Comparison of ENCODE assay signal across 18 cellular contexts in genomic region chr6:99894815-99895214, GRCh38.
DNase-seq lines count a peak whose midpoint lies in the region; ATAC-seq, FAIRE-seq and TF ChIP-seq lines count a peak whose summit lies in the region.
"Had no signal": no experiment of that assay in that cellular context is flagged by ENCODE, and none has a peak within 500 bp of the region (broad histone marks: within the 10 kb centered on the region; RNA-seq: fewer than 3 reads in every experiment).

No MANE protein-coding gene starts in this region.

- H3K23me2 ChIP-seq in H1 (ENCODE audit: low read depth, low read length) = no peaks in the 10 kb centered on the region

- H2AK5ac ChIP-seq in H1 (ENCODE audit: low read depth, low read length) = no peak overlapping the region

- no peak overlapping the region for H3K14ac ChIP-seq in H1 (ENCODE audit: insufficient read length)

- no peak overlapping the region for H2BK12ac ChIP-seq in H1 (ENCODE audit: low read depth, low read length)

- H3K4me2 ChIP-seq in DND-41 (ENCODE audit: insufficient read depth, low read length) (no peak overlapping the region), H1 (ENCODE audit: insufficient read depth in 1 of 2, low read depth in 2 of 2, low read length in 2 of 2) (no peak overlapping the region)
- H3K4me2 ChIP-seq: BLaER1 had no signal

- no peak overlapping the region for H2BK120ac ChIP-seq in H1 (replicated peaks; ENCODE audit: low read depth, low read length)

- TF ChIP-seq RAD21 in H1 (IDR thresholded peaks at IDR 0.05 in 1 of 2, conservative IDR thresholded peaks at IDR 0.05 in 1 of 2; ENCODE audit: low read depth in 2 of 2, low read length in 2 of 2) = no peak

- no peak for TF ChIP-seq EP300 in H1 (IDR thresholded peaks at IDR 0.05; ENCODE audit: borderline replicate concordance in 1 of 2, low read depth in 2 of 2, low read length in 2 of 2)

- no peak overlapping the region for H3K56ac ChIP-seq in H1 (replicated peaks; ENCODE audit: insufficient read length, low read depth, low read length)

- H3K4me1 Mint-ChIP-seq in effector memory CD8-positive, alpha-beta T cell (ENCODE audit: low read depth in 2 of 2) = no peaks in the 10 kb centered on the region
- no peaks in the 10 kb centered on the region for H3K4me1 Mint-ChIP-seq in T-cell
- H3K4me1 Mint-ChIP-seq: CD8-positive, alpha-beta memory T cell had no signal

- H2AFZ ChIP-seq in DND-41 (ENCODE audit: low read depth, low read length) (no peak overlapping the region), H1 (ENCODE audit: low read length) (0 out of 2 replicates have a peak overlapping the region, but pooled peaks have one; percentile 2)

- no peak overlapping the region for H4K8ac ChIP-seq in H1 (ENCODE audit: extremely low read depth, insufficient read depth, low read length)

- H2BK15ac ChIP-seq in H1 (ENCODE audit: low read length) = no peak overlapping the region

- no peaks in the 10 kb centered on the region for H3K9me3 Mint-ChIP-seq in effector memory CD8-positive, alpha-beta T cell
- no peaks in the 10 kb centered on the region for H3K9me3 Mint-ChIP-seq in T-cell
- H3K9me3 Mint-ChIP-seq: H9 had no signal

- no peak overlapping the region for H3K9ac ChIP-seq in DND-41 (ENCODE audit: low read depth, low read length)
- no peak overlapping the region for H3K9ac ChIP-seq in H1 (replicated peaks in 1 of 4; ENCODE audit: extremely low read depth in 1 of 4, low read depth in 3 of 4, low read length in 3 of 4)
- H3K9ac ChIP-seq: BLaER1 had no signal

- H3K9me3 ChIP-seq in DND-41 (ENCODE audit: insufficient read depth, low read length, severe bottlenecking) = no peaks in the 10 kb centered on the region
- H3K9me3 ChIP-seq in H1 (ENCODE audit: insufficient read depth in 2 of 2, low read depth in 1 of 2, low read length in 1 of 2) = no peaks in the 10 kb centered on the region
- H3K9me3 ChIP-seq: BLaER1 had no signal

- H3K79me2 ChIP-seq in DND-41 (ENCODE audit: insufficient read depth, low read length) (no peaks in the 10 kb centered on the region), H1 (ENCODE audit: control insufficient read depth in 1 of 2, insufficient read depth in 2 of 2, low read length in 2 of 2) (no peaks in the 10 kb centered on the region)

- H3K4me1 ChIP-seq in DND-41 (ENCODE audit: insufficient read depth, low read length) (no peaks in the 10 kb centered on the region), H1 (replicated peaks in 1 of 4; ENCODE audit: control insufficient read depth in 3 of 4, insufficient read depth in 4 of 4, low read length in 3 of 4) (no peaks in the 10 kb centered on the region)
- H3K4me1 ChIP-seq: BLaER1, Caco-2 had no signal

- WGBS in H1 (ENCODE audit: extremely low coverage in 1 of 2, insufficient coverage in 1 of 2, insufficient read length in 1 of 2, insufficient replicate concordance in 2 of 2, low coverage in 1 of 2, low lambda C conversion rate in 2 of 2, missing lambda C conversion rate in 1 of 2), 2 experiments = 88% methylated on average over 3 of the region's 3 CpGs; no CpG with 5 or more reads in 1 of the 2 experiments

- H2BK5ac ChIP-seq in H1 (ENCODE audit: low read depth, low read length) = no peak overlapping the region

- no peak overlapping the region for H2BK20ac ChIP-seq in H1 (ENCODE audit: low read length)

- H3K36me3 ChIP-seq in DND-41 (ENCODE audit: insufficient read depth, low read length) = no peaks in the 10 kb centered on the region
- H3K36me3 ChIP-seq in H1 (ENCODE audit: control insufficient read depth in 2 of 4, insufficient read depth in 4 of 4, low read length in 3 of 4) = no peaks in the 10 kb centered on the region
- H3K36me3 ChIP-seq: BLaER1 had no signal

- TF ChIP-seq CTCF in DND-41 (IDR thresholded peaks at IDR 0.05; ENCODE audit: borderline replicate concordance, extremely low read depth, low read length, poor library complexity, severe bottlenecking) (no peak), H1 (IDR thresholded peaks at IDR 0.05; ENCODE audit: control extremely low read depth in 1 of 3, insufficient read depth in 1 of 3, low read depth in 1 of 3, low read length in 3 of 3) (no peak)

- FAIRE-seq in H1 (lab: Jason Lieb, UNC) = no peak
- FAIRE-seq: GM18507 had no signal

- POLR2A ChIA-PET in H1 (lab: Charles Lee; ENCODE audit: partially characterized antibody) (no interaction called here), T-cell (lab: Charles Lee) (no interaction called here)

- no peaks in the 10 kb centered on the region for H3K36me3 Mint-ChIP-seq in effector memory CD8-positive, alpha-beta T cell (ENCODE audit: insufficient read depth)
- no peaks in the 10 kb centered on the region for H3K36me3 Mint-ChIP-seq in T-cell
- H3K36me3 Mint-ChIP-seq: CD8-positive, alpha-beta memory T cell had no signal

- no peak for TF ChIP-seq POLR2A in H1 (IDR thresholded peaks at IDR 0.05; ENCODE audit: control extremely low read depth in 1 of 2, low read depth in 2 of 2, low read length in 2 of 2)

- ATAC-seq in DND-41 (ENCODE audit: insufficient read depth, low read depth) (0 out of 3 replicates have a peak, but pooled peaks have one; percentile 40), GM18907 (IDR thresholded peaks at IDR 0.05; ENCODE audit: unreplicated experiment) (peak; percentile 40), HG02884 (IDR thresholded peaks at IDR 0.05; ENCODE audit: unreplicated experiment) (peak; percentile 59), T-cell (replicated peaks in 1 of 4) (no peak)
- ATAC-seq in effector memory CD8-positive, alpha-beta T cell (replicated peaks) = no peak

- H3K23ac ChIP-seq in H1 (ENCODE audit: insufficient read length) = no peak overlapping the region

- DNase-seq in DND-41 (no peak), H1 (ENCODE audit: low read depth in 1 of 2, low spot score in 2 of 2) (no peak), T-cell (no peak)
- no peak for DNase-seq in stimulated activated naive CD4-positive, alpha-beta T cell treated with Interleukin-2 at 50 U/mL for 16 hours (lab: John Stamatoyannopoulos, UW)
- DNase-seq in effector memory CD8-positive, alpha-beta T cell = no peak
- DNase-seq: 8988T; AML-193; Caco-2; CD8-positive, alpha-beta memory T cell; GF-D8; H9; IMR-90; Kasumi-1; KBM-7 had no signal

- H3K27ac ChIP-seq in DND-41 (ENCODE audit: low read length) (no peak overlapping the region), H1 (ENCODE audit: low read depth, low read length) (no peak overlapping the region)
- H3K27ac ChIP-seq: BLaER1 had no signal

- H4K5ac ChIP-seq in H1 (ENCODE audit: insufficient read length, low read depth, low read length) = no peak overlapping the region

- H3K79me1 ChIP-seq in H1 (ENCODE audit: low read depth, low read length) = no peaks in the 10 kb centered on the region

- H3K27ac Mint-ChIP-seq in effector memory CD8-positive, alpha-beta T cell = no peak overlapping the region
- H3K27ac Mint-ChIP-seq in T-cell = no peak overlapping the region
- H3K27ac Mint-ChIP-seq: CD8-positive, alpha-beta memory T cell; H9 had no signal

- H3K4ac ChIP-seq in H1 (replicated peaks; ENCODE audit: insufficient read length, low read depth, low read length) = no peak overlapping the region

- no peak overlapping the region for H3K4me3 Mint-ChIP-seq in effector memory CD8-positive, alpha-beta T cell
- H3K4me3 Mint-ChIP-seq in T-cell = no peak overlapping the region
- H3K4me3 Mint-ChIP-seq: CD8-positive, alpha-beta memory T cell; H9 had no signal

- peaks cover 17 to 39% of the 10 kb centered on the region in 2 donors for H3K27me3 Mint-ChIP-seq in effector memory CD8-positive, alpha-beta T cell
- peaks cover 4 to 6% of the 10 kb centered on the region in 2 donors for H3K27me3 Mint-ChIP-seq in T-cell

- no peaks in the 10 kb centered on the region for H4K20me1 ChIP-seq in DND-41 (ENCODE audit: insufficient read depth, low read length)
- H4K20me1 ChIP-seq in H1 (replicated peaks in 1 of 2; ENCODE audit: control insufficient read depth in 1 of 2, insufficient read depth in 2 of 2, low read length in 2 of 2) = no peaks in the 10 kb centered on the region
- H4K20me1 ChIP-seq: BLaER1 had no signal

- no peak overlapping the region for H4K91ac ChIP-seq in H1 (replicated peaks; ENCODE audit: insufficient read length, low read length)

- no peak overlapping the region for H3K4me3 ChIP-seq in DND-41 (ENCODE audit: low read depth in 1 of 2, low read length in 2 of 2)
- H3K4me3 ChIP-seq in H1 (ENCODE audit: extremely low read depth in 1 of 4, insufficient read depth in 2 of 4, low read depth in 3 of 4, low read length in 4 of 4) = no peak overlapping the region
- H3K4me3 ChIP-seq: BLaER1 had no signal

- CTCF ChIA-PET in H1 (lab: Charles Lee; ENCODE audit: partially characterized antibody) (no interaction called here), T-cell (lab: Charles Lee) (no interaction called here)

- H3K18ac ChIP-seq in H1 (ENCODE audit: extremely low read depth, low read length) = no peak overlapping the region

- H3K27me3 ChIP-seq in DND-41 (ENCODE audit: insufficient read depth, low read length, poor library complexity) (peaks cover 12% of the 10 kb centered on the region), H1 (replicated peaks in 1 of 4; ENCODE audit: control insufficient read depth in 3 of 4, extremely low read depth in 1 of 4, insufficient read depth in 3 of 4, low read length in 3 of 4) (no peaks in the 10 kb centered on the region)
- H3K27me3 ChIP-seq: BLaER1 had no signal

TF ChIP-seq in H1, 55 proteins besides CTCF, POLR2A, EP300 and RAD21 (continues in another document):
- no peak for TF ChIP-seq RXRA (IDR thresholded peaks at IDR 0.05; ENCODE audit: insufficient read depth, low read depth, low read length)
- TF ChIP-seq, protein P1, sequence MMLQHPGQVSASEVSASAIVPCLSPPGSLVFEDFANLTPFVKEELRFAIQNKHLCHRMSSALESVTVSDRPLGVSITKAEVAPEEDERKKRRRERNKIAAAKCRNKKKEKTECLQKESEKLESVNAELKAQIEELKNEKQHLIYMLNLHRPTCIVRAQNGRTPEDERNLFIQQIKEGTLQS (IDR thresholded peaks at IDR 0.05; ENCODE audit: insufficient read depth, low read depth, low read length) = no peak
- no peak for TF ChIP-seq CREB1 (IDR thresholded peaks at IDR 0.05)
- TF ChIP-seq SIX5 (IDR thresholded peaks at IDR 0.05; ENCODE audit: low read depth, low read length) = no peak
- TF ChIP-seq SIRT6 (IDR thresholded peaks at IDR 0.05; ENCODE audit: low read length) = no peak
- TF ChIP-seq MAX (IDR thresholded peaks at IDR 0.05) = no peak
- TF ChIP-seq NANOG (IDR thresholded peaks at IDR 0.05; ENCODE audit: insufficient read depth, low read depth, low read length, poor library complexity, severe bottlenecking) = no peak
- no peak for TF ChIP-seq KDM1A (IDR thresholded peaks at IDR 0.05; ENCODE audit: borderline replicate concordance, low read length)
- TF ChIP-seq CHD2 (IDR thresholded peaks at IDR 0.05; ENCODE audit: low read length) = no peak
- TF ChIP-seq, protein P2, sequence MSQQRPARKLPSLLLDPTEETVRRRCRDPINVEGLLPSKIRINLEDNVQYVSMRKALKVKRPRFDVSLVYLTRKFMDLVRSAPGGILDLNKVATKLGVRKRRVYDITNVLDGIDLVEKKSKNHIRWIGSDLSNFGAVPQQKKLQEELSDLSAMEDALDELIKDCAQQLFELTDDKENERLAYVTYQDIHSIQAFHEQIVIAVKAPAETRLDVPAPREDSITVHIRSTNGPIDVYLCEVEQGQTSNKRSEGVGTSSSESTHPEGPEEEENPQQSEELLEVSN (IDR thresholded peaks at IDR 0.05) = no peak

Comparison
In these comparisons a context has a peak if more than half of its experiments do, and no peak if none do; other contexts are left out.
1. ATAC-seq: peak in DND-41 (single experiment), GM18907 (single experiment) and HG02884 (single experiment); none in effector memory CD8-positive, alpha-beta T cell (single experiment) and T-cell (0 of 4).